Comparison of ENCODE assay signal across 11 cellular contexts in genomic region chr12:98519257-98519907, GRCh38. TPM values are rescaled to one million over a fixed set of nuclear protein-coding genes. Genes with fewer than 3 reads are reported as not detected.
DNase-seq lines count a peak whose midpoint lies in the region; ATAC-seq lines count a peak whose summit lies in the region.
"Had no signal": no experiment of that assay in that cellular context is flagged by ENCODE, and none has a peak within 500 bp of the region (broad histone marks: within the 10 kb centered on the region; RNA-seq: fewer than 3 reads in every experiment).

No MANE protein-coding gene starts in this region.

- peaks cover 60% of the 10 kb centered on the region for H3K4me1 Mint-ChIP-seq in activated naive CD4-positive, alpha-beta T cell treated with anti-CD3 and anti-CD28 coated beads, Interleukin-2, amount 10 ng/mL, durations not matched to agents 7 days and 5 days
- H3K4me1 Mint-ChIP-seq in activated naive CD8-positive, alpha-beta T cell treated with anti-CD3 and anti-CD28 coated beads, Interleukin-2, amount 10 ng/mL, durations not matched to agents 7 days and 5 days: peaks cover 25% of the 10 kb centered on the region
- H3K4me1 Mint-ChIP-seq in stimulated activated effector memory CD8-positive, alpha-beta T cell treated with anti-CD3 and anti-CD28 coated beads, Interleukin-12 subunit alpha, Interleukin-12 subunit beta, amount 100 ng/mL, for 72 hours: peaks cover 36% of the 10 kb centered on the region

- H3K27me3 Mint-ChIP-seq in activated naive CD4-positive, alpha-beta T cell treated with anti-CD3 and anti-CD28 coated beads, Interleukin-2, amount 10 ng/mL, durations not matched to agents 7 days and 5 days: peaks cover 3% of the 10 kb centered on the region
- no peaks in the 10 kb centered on the region for H3K27me3 Mint-ChIP-seq in activated naive CD8-positive, alpha-beta T cell treated with anti-CD3 and anti-CD28 coated beads, Interleukin-2, amount 10 ng/mL, durations not matched to agents 7 days and 5 days

- ATAC-seq in activated naive CD8-positive, alpha-beta T cell treated with anti-CD3 and anti-CD28 coated beads, Interleukin-2, amount 10 ng/mL, durations not matched to agents 7 days and 5 days (ENCODE audit: low read depth): no peak
- no peak for ATAC-seq in stimulated activated effector memory CD8-positive, alpha-beta T cell treated with anti-CD3 and anti-CD28 coated beads, Interleukin-12 subunit alpha, Interleukin-12 subunit beta, amount 100 ng/mL, for 72 hours
- ATAC-seq in GM18867 (IDR thresholded peaks at IDR 0.05; ENCODE audit: unreplicated experiment) (no peak), GM18858 (IDR thresholded peaks at IDR 0.05; ENCODE audit: unreplicated experiment) (no peak)

- H3K4me3 Mint-ChIP-seq in activated naive CD4-positive, alpha-beta T cell treated with anti-CD3 and anti-CD28 coated beads, Interleukin-2, amount 10 ng/mL, durations not matched to agents 7 days and 5 days: peak overlapping the region; percentile 100
- peak overlapping the region; percentile 74 for H3K4me3 Mint-ChIP-seq in activated naive CD8-positive, alpha-beta T cell treated with anti-CD3 and anti-CD28 coated beads, Interleukin-2, amount 10 ng/mL, durations not matched to agents 7 days and 5 days
- H3K4me3 Mint-ChIP-seq in stimulated activated effector memory CD8-positive, alpha-beta T cell treated with anti-CD3 and anti-CD28 coated beads, Interleukin-12 subunit alpha, Interleukin-12 subunit beta, amount 100 ng/mL, for 72 hours: peak overlapping the region; percentile 93

- no peak for DNase-seq in activated naive CD4-positive, alpha-beta T cell treated with anti-CD3 and anti-CD28 coated beads, Interleukin-2, amount 10 ng/mL, durations not matched to agents 7 days and 5 days
- no peak for DNase-seq in activated naive CD4-positive, alpha-beta T cell (lab: John Stamatoyannopoulos, UW)
- DNase-seq in NCI-H1105 treated with DMSO at 0.1 percent for 48 hours (lab: John Stamatoyannopoulos, UW) (peak; percentile 64), NCI-H2171 (lab: John Stamatoyannopoulos, UW) (no peak)
- DNase-seq in activated naive CD8-positive, alpha-beta T cell treated with anti-CD3 and anti-CD28 coated beads, Interleukin-2, amount 10 ng/mL, durations not matched to agents 7 days and 5 days: no peak
- DNase-seq in stimulated activated effector memory CD8-positive, alpha-beta T cell treated with anti-CD3 and anti-CD28 coated beads, Interleukin-12 subunit alpha, Interleukin-12 subunit beta, amount 100 ng/mL, for 72 hours (ENCODE audit: low spot score in 2 of 2): no peak
- DNase-seq: activated CD4-positive, CD25-positive, alpha-beta regulatory T cell; BE2C; stimulated activated CD8-positive, alpha-beta memory T cell treated with anti-CD3 and anti-CD28 coated beads, Interleukin-4, amount 100 ng/mL, for 48 hours had no signal

- CTCF ChIA-PET in activated naive CD4-positive, alpha-beta T cell treated with anti-CD3 and anti-CD28 coated beads, Interleukin-2, amount 10 ng/mL, durations not matched to agents 7 days and 5 days (lab: Charles Lee): interaction anchor here (0.6 to 1.3 kb wide), 3 partner anchors 13 to 29 kb away, joined by 3 read pairs; no protein-coding TSS in a partner anchor

- no peaks in the 10 kb centered on the region for H3K9me3 Mint-ChIP-seq in activated naive CD4-positive, alpha-beta T cell treated with anti-CD3 and anti-CD28 coated beads, Interleukin-2, amount 10 ng/mL, durations not matched to agents 7 days and 5 days
- H3K9me3 Mint-ChIP-seq in activated naive CD8-positive, alpha-beta T cell treated with anti-CD3 and anti-CD28 coated beads, Interleukin-2, amount 10 ng/mL, durations not matched to agents 7 days and 5 days: no peaks in the 10 kb centered on the region
- no peaks in the 10 kb centered on the region for H3K9me3 Mint-ChIP-seq in stimulated activated effector memory CD8-positive, alpha-beta T cell treated with anti-CD3 and anti-CD28 coated beads, Interleukin-12 subunit alpha, Interleukin-12 subunit beta, amount 100 ng/mL, for 72 hours

- peaks cover 54% of the 10 kb centered on the region for H3K36me3 Mint-ChIP-seq in activated naive CD4-positive, alpha-beta T cell treated with anti-CD3 and anti-CD28 coated beads, Interleukin-2, amount 10 ng/mL, durations not matched to agents 7 days and 5 days
- H3K36me3 Mint-ChIP-seq in activated naive CD8-positive, alpha-beta T cell treated with anti-CD3 and anti-CD28 coated beads, Interleukin-2, amount 10 ng/mL, durations not matched to agents 7 days and 5 days: peaks cover 41% of the 10 kb centered on the region
- peaks cover 98% of the 10 kb centered on the region for H3K36me3 Mint-ChIP-seq in stimulated activated effector memory CD8-positive, alpha-beta T cell treated with anti-CD3 and anti-CD28 coated beads, Interleukin-12 subunit alpha, Interleukin-12 subunit beta, amount 100 ng/mL, for 72 hours

- POLR2A ChIA-PET in activated naive CD8-positive, alpha-beta T cell treated with anti-CD3 and anti-CD28 coated beads, Interleukin-2, amount 10 ng/mL, durations not matched to agents 7 days and 5 days (lab: Charles Lee): interaction anchor here (0.9 to 7.9 kb wide), 3 partner anchors 11 to 15 kb away, joined by 4 to 110 read pairs (median 4); no protein-coding TSS in a partner anchor

- peak overlapping the region; percentile 79 for H3K27ac Mint-ChIP-seq in activated naive CD4-positive, alpha-beta T cell treated with anti-CD3 and anti-CD28 coated beads, Interleukin-2, amount 10 ng/mL, durations not matched to agents 7 days and 5 days
- H3K27ac Mint-ChIP-seq in activated naive CD8-positive, alpha-beta T cell treated with anti-CD3 and anti-CD28 coated beads, Interleukin-2, amount 10 ng/mL, durations not matched to agents 7 days and 5 days: peak overlapping the region; percentile 70
- peak overlapping the region; percentile 98 for H3K27ac Mint-ChIP-seq in stimulated activated effector memory CD8-positive, alpha-beta T cell treated with anti-CD3 and anti-CD28 coated beads, Interleukin-12 subunit alpha, Interleukin-12 subunit beta, amount 100 ng/mL, for 72 hours

RNA-seq across cellular contexts. Expression of gene TMPO, which starts 4.0 kb away (rescaled TPM):
- 100 to 1,000 TPM; 279 to 291 TPM for total RNA-seq in activated naive CD8-positive, alpha-beta T cell treated with anti-CD3 and anti-CD28 coated beads, Interleukin-2, amount 10 ng/mL, durations not matched to agents 7 days and 5 days
